Comparison of ENCODE assay signal across 12 cellular contexts in genomic region chr1:34928066-34928864, GRCh38. TPM values are rescaled to one million over a fixed set of nuclear protein-coding genes. Genes with fewer than 3 reads are reported as not detected.
DNase-seq lines count a peak whose midpoint lies in the region; ATAC-seq and TF ChIP-seq lines count a peak whose summit lies in the region.
"Had no signal": no experiment of that assay in that cellular context is flagged by ENCODE, and none has a peak within 500 bp of the region (broad histone marks: within the 10 kb centered on the region; RNA-seq: fewer than 3 reads in every experiment).

No MANE protein-coding gene starts in this region.

- H4K20me1 ChIP-seq in OCI-LY7 (ENCODE audit: insufficient read depth, low read length) (no peaks in the 10 kb centered on the region), smooth muscle cell (ENCODE audit: low read depth) (no peaks in the 10 kb centered on the region)

- WGBS in smooth muscle cell (ENCODE audit: low lambda C conversion rate): 48% methylated on average over 14 of the region's 18 CpGs

- H3K4me3 ChIP-seq in OCI-LY7 (ENCODE audit: low read depth, low read length, poor library complexity, severe bottlenecking) (peak overlapping the region; percentile 50), epithelial cell of proximal tubule (ENCODE audit: low read depth, low read length) (peak overlapping the region; percentile 31), smooth muscle cell (no peak overlapping the region), brain microvascular endothelial cell (ENCODE audit: low read depth, low read length) (no peak overlapping the region)

- CTCF ChIA-PET in activated CD8-positive, alpha-beta memory T cell treated with anti-CD3 and anti-CD28 coated beads, Interleukin-2, amount 10 ng/mL, durations not matched to agents 7 days and 5 days (lab: Charles Lee): no interaction called here
- CTCF ChIA-PET in OCI-LY7 (lab: Charles Lee; ENCODE audit: unreplicated experiment): interaction anchor here (0.5 kb wide), 1 partner anchor 310 kb away, joined by 5 read pairs; no protein-coding TSS in a partner anchor

- H3K4me3 Mint-ChIP-seq in activated CD8-positive, alpha-beta memory T cell treated with anti-CD3 and anti-CD28 coated beads, Interleukin-2, amount 10 ng/mL, durations not matched to agents 7 days and 5 days: peak overlapping the region; percentile 39

- no peaks in the 10 kb centered on the region for H3K9me3 Mint-ChIP-seq in activated CD8-positive, alpha-beta memory T cell treated with anti-CD3 and anti-CD28 coated beads, Interleukin-2, amount 10 ng/mL, durations not matched to agents 7 days and 5 days (ENCODE audit: low read depth)

- H3K9ac ChIP-seq in smooth muscle cell (ENCODE audit: low read depth): no peak overlapping the region
- H3K9ac ChIP-seq: KMS-11 had no signal

- no peaks in the 10 kb centered on the region for H3K4me1 ChIP-seq in OCI-LY7 (ENCODE audit: insufficient read depth, low read length, poor library complexity, severe bottlenecking)
- no peaks in the 10 kb centered on the region for H3K4me1 ChIP-seq in smooth muscle cell (ENCODE audit: low read depth)

- no peak for TF ChIP-seq CTCF in OCI-LY7 (conservative IDR thresholded peaks at IDR 0.05; ENCODE audit: low read length)
- no peak for TF ChIP-seq CTCF in epithelial cell of proximal tubule (conservative IDR thresholded peaks at IDR 0.05; ENCODE audit: low read depth, low read length)
- no peak for TF ChIP-seq CTCF in smooth muscle cell (IDR thresholded peaks at IDR 0.05; ENCODE audit: borderline replicate concordance, insufficient read depth, poor library complexity, severe bottlenecking)
- TF ChIP-seq CTCF in brain microvascular endothelial cell (IDR thresholded peaks at IDR 0.05; ENCODE audit: low read depth, low read length, missing control alignments): no peak

- H3K9me3 ChIP-seq in OCI-LY7 (ENCODE audit: low read length) (no peaks in the 10 kb centered on the region), smooth muscle cell (replicated peaks; ENCODE audit: low read depth) (no peaks in the 10 kb centered on the region)

- H2AFZ ChIP-seq in OCI-LY7 (ENCODE audit: low read length) (no peak overlapping the region), smooth muscle cell (ENCODE audit: low read depth) (no peak overlapping the region)

- no peaks in the 10 kb centered on the region for H3K36me3 Mint-ChIP-seq in activated CD8-positive, alpha-beta memory T cell treated with anti-CD3 and anti-CD28 coated beads, Interleukin-2, amount 10 ng/mL, durations not matched to agents 7 days and 5 days

- peaks cover 77% of the 10 kb centered on the region for H3K27me3 Mint-ChIP-seq in activated CD8-positive, alpha-beta memory T cell treated with anti-CD3 and anti-CD28 coated beads, Interleukin-2, amount 10 ng/mL, durations not matched to agents 7 days and 5 days

- H3K36me3 ChIP-seq in OCI-LY7 (ENCODE audit: insufficient read depth, low read length): no peaks in the 10 kb centered on the region
- no peaks in the 10 kb centered on the region for H3K36me3 ChIP-seq in smooth muscle cell (ENCODE audit: low read depth)
- H3K36me3 ChIP-seq in brain microvascular endothelial cell (replicated peaks): no peaks in the 10 kb centered on the region

- intact Hi-C loops in OCI-LY7 (cut with micrococcal nuclease; ENCODE audit: unreplicated experiment): no loop called here

- BruUV-seq in OCI-LY7 (replicated peaks; lab: Mats Ljungman, UMichigan): no TSS peak

- H3K27ac Mint-ChIP-seq in activated CD8-positive, alpha-beta memory T cell treated with anti-CD3 and anti-CD28 coated beads, Interleukin-2, amount 10 ng/mL, durations not matched to agents 7 days and 5 days: no peak overlapping the region

- no peaks in the 10 kb centered on the region for H3F3A ChIP-seq in smooth muscle cell (ENCODE audit: low read depth)

- peak; percentile 27 for DNase-seq in activated CD8-positive, alpha-beta memory T cell treated with anti-CD3 and anti-CD28 coated beads, Interleukin-2, amount 10 ng/mL, durations not matched to agents 7 days and 5 days
- DNase-seq in activated CD8-positive, alpha-beta memory T cell treated with anti-CD3 and anti-CD28 coated beads, Interleukin-2, amount 50 U/mL, for 4 hours: no peak
- DNase-seq in OCI-LY7 (ENCODE audit: low spot score) (no peak), epithelial cell of proximal tubule (ENCODE audit: low read depth) (no peak), smooth muscle cell (lab: John Stamatoyannopoulos, UW; ENCODE audit: unreplicated experiment) (no peak), brain microvascular endothelial cell (no peak)
- DNase-seq: Right ventricle myocardium superior; stimulated activated CD4-positive, alpha-beta T cell treated with anti-CD3 and anti-CD28 coated beads, Interleukin-4, amount 100 ng/mL, for 1 hour had no signal

- in situ Hi-C loops in brain microvascular endothelial cell (cut with HindIII; ENCODE audit: low pct_ligation_motif_present, low sequenced_read_pairs): no loop called here

- peaks cover 5% of the 10 kb centered on the region for H3K4me1 Mint-ChIP-seq in activated CD8-positive, alpha-beta memory T cell treated with anti-CD3 and anti-CD28 coated beads, Interleukin-2, amount 10 ng/mL, durations not matched to agents 7 days and 5 days

- POLR2A ChIA-PET in OCI-LY7 (lab: Charles Lee): no interaction called here

- H3K27ac ChIP-seq in OCI-LY7 (ENCODE audit: low read depth, low read length, poor library complexity, severe bottlenecking) (no peak overlapping the region), smooth muscle cell (ENCODE audit: low read depth) (no peak overlapping the region), brain microvascular endothelial cell (no peak overlapping the region)
- H3K27ac ChIP-seq: KMS-11 had no signal

- H3K79me2 ChIP-seq in OCI-LY7 (ENCODE audit: insufficient read depth, low read depth, low read length) (no peaks in the 10 kb centered on the region), smooth muscle cell (ENCODE audit: low read depth) (no peaks in the 10 kb centered on the region)

- H3K4me2 ChIP-seq in OCI-LY7 (ENCODE audit: low read length): peak overlapping the region; percentile 57; the same call in 1 of the 2 replicates
- H3K4me2 ChIP-seq in smooth muscle cell: peak overlapping the region; percentile 87
- H3K4me2 ChIP-seq: KMS-11 had no signal

- no peak for ATAC-seq in activated CD8-positive, alpha-beta memory T cell treated with anti-CD3 and anti-CD28 coated beads, Interleukin-2, amount 10 ng/mL, durations not matched to agents 7 days and 5 days
- ATAC-seq in HG02571 (IDR thresholded peaks at IDR 0.05; ENCODE audit: unreplicated experiment): no peak
- no peak for ATAC-seq in HG03439 (IDR thresholded peaks at IDR 0.05; ENCODE audit: unreplicated experiment)

- no peaks in the 10 kb centered on the region for H3K9me2 ChIP-seq in OCI-LY7 (ENCODE audit: insufficient read depth, low read length)

- peaks cover 83% of the 10 kb centered on the region for H3K27me3 ChIP-seq in smooth muscle cell (ENCODE audit: low read depth)
- peaks cover 27% of the 10 kb centered on the region for H3K27me3 ChIP-seq in brain microvascular endothelial cell (replicated peaks)

RNA-seq across cellular contexts. Expression of gene DLGAP3, which starts 1.2 kb away (rescaled TPM):
- total RNA-seq in activated CD8-positive, alpha-beta memory T cell treated with anti-CD3 and anti-CD28 coated beads, Interleukin-2, amount 10 ng/mL, durations not matched to agents 7 days and 5 days: under 1 TPM; 0.50 to 0.66 TPM
- total RNA-seq in OCI-LY7 (2014; rRNA removed; shearing (Covaris generic)): 0.47 and 0.64 TPM in 2 replicates
- total RNA-seq in OCI-LY7 (2022): 0.42 and 0.44 TPM in 2 replicates
- 0.22 and 0.81 TPM in 2 replicates for total RNA-seq in epithelial cell of proximal tubule
- not detected in 2 replicates for total RNA-seq in smooth muscle cell
- polyA plus RNA-seq in smooth muscle cell: not detected in 2 replicates
- total RNA-seq: fibroblast of lung had no signal
- polyA plus RNA-seq: fibroblast of lung had no signal

RNA-seq across cellular contexts. Expression of gene TMEM35B, which starts 56.9 kb away (rescaled TPM):
- total RNA-seq in activated CD8-positive, alpha-beta memory T cell treated with anti-CD3 and anti-CD28 coated beads, Interleukin-2, amount 10 ng/mL, durations not matched to agents 7 days and 5 days: 10 to 100 TPM; 29.6 to 30.2 TPM
- total RNA-seq in OCI-LY7 (2014; rRNA removed; shearing (Covaris generic)): 15.5 and 16.5 TPM in 2 replicates
- 19.4 and 19.8 TPM in 2 replicates for total RNA-seq in OCI-LY7 (2022)
- total RNA-seq in epithelial cell of proximal tubule: 20.1 and 28.8 TPM in 2 replicates
- 61.2 and 62.0 TPM in 2 replicates for total RNA-seq in smooth muscle cell
- 75.1 and 75.7 TPM in 2 replicates for polyA plus RNA-seq in smooth muscle cell

Comparison
In these comparisons a context has a peak if more than half of its experiments do, and no peak if none do; other contexts are left out.
1. H3K4me3 ChIP-seq: peak in OCI-LY7 (single experiment) and epithelial cell of proximal tubule (single experiment); none in smooth muscle cell (single experiment) and brain microvascular endothelial cell (single experiment).